8 cellular contexts compared by ENCODE assay signal in genomic region chr1:42952353-42953001, GRCh38. TPM values are rescaled to one million over a fixed set of nuclear protein-coding genes. Genes with fewer than 3 reads are reported as not detected.
DNase-seq lines count a peak whose midpoint lies in the region; TF ChIP-seq lines count a peak whose summit lies in the region.

No MANE protein-coding gene starts in this region.

- DNase-seq in breast epithelium (ENCODE audit: low spot score in 2 of 2): no peak
- DNase-seq in MCF 10A (ENCODE audit: unreplicated experiment): no peak
- peak; percentile 37 for DNase-seq in HT-29 (ENCODE audit: low spot score)
- DNase-seq in smooth muscle cell (lab: John Stamatoyannopoulos, UW; ENCODE audit: unreplicated experiment): no peak
- no peak for DNase-seq in D341Med (ENCODE audit: low spot score)
- DNase-seq in pons (ENCODE audit: low spot score): no peak
- no peak for DNase-seq in iPS-NIHi11 (ENCODE audit: low spot score)

- no peak overlapping the region for H2AFZ ChIP-seq in smooth muscle cell (ENCODE audit: low read depth)

- intact Hi-C loops in breast epithelium (cut with DNase I; ENCODE audit: low total_unique reads): no loop called here
- intact Hi-C loops in MCF 10A (cut with micrococcal nuclease): no loop called here

- H3K4me3 Mint-ChIP-seq in MCF 10A (ENCODE audit: unreplicated experiment) (no peak overlapping the region), brain (peak overlapping the region in 4 of 5 experiments; percentile 28 to 97 (median 86))

- peak overlapping the region; percentile 82 to 85 for H3K27ac ChIP-seq in breast epithelium
- peak overlapping the region; percentile 76 for H3K27ac ChIP-seq in smooth muscle cell (ENCODE audit: low read depth)

- 73% methylated on average over 10 of the region's 10 CpGs for WGBS in smooth muscle cell (ENCODE audit: low lambda C conversion rate)

- H3K9me3 ChIP-seq in breast epithelium (no peaks in the 10 kb centered on the region), smooth muscle cell (replicated peaks; ENCODE audit: low read depth) (no peaks in the 10 kb centered on the region)

- H3K9me3 Mint-ChIP-seq in MCF 10A (ENCODE audit: unreplicated experiment): no peaks in the 10 kb centered on the region
- peaks cover 0 to 2% (median 0%) of the 10 kb centered on the region in 5 experiments for H3K9me3 Mint-ChIP-seq in brain

- no peak for TF ChIP-seq CTCF in breast epithelium (IDR thresholded peaks at IDR 0.05)
- TF ChIP-seq CTCF in MCF 10A (IDR thresholded peaks at IDR 0.05; ENCODE audit: unreplicated experiment): no peak
- TF ChIP-seq CTCF in brain (conservative IDR thresholded peaks at IDR 0.05): no peak
- no peak for TF ChIP-seq CTCF in smooth muscle cell (IDR thresholded peaks at IDR 0.05; ENCODE audit: borderline replicate concordance, insufficient read depth, poor library complexity, severe bottlenecking)

- H3K36me3 ChIP-seq in breast epithelium (no peaks in the 10 kb centered on the region), smooth muscle cell (ENCODE audit: low read depth) (no peaks in the 10 kb centered on the region)

- peaks cover 100% of the 10 kb centered on the region for H4K20me1 ChIP-seq in smooth muscle cell (ENCODE audit: low read depth)

- H3K4me1 ChIP-seq in breast epithelium (peaks cover 0 to 22% of the 10 kb centered on the region in 2 donors), smooth muscle cell (ENCODE audit: low read depth) (peaks cover 81% of the 10 kb centered on the region)

- H3K4me2 ChIP-seq in smooth muscle cell: peak overlapping the region; percentile 91

- peaks cover 4% of the 10 kb centered on the region for H3F3A ChIP-seq in smooth muscle cell (ENCODE audit: low read depth)

- no peak overlapping the region for H3K9ac ChIP-seq in smooth muscle cell (ENCODE audit: low read depth)

- H3K4me3 ChIP-seq in breast epithelium (no peak overlapping the region), smooth muscle cell (peak overlapping the region; percentile 18)

- POLR2A ChIA-PET in MCF 10A (lab: Yijun Ruan, JAX): interaction anchor here (0.5 to 16.8 kb wide), 4 partner anchors 11 to 489 kb away, joined by 3 to 403 read pairs (median 5); no protein-coding TSS in a partner anchor

- no peaks in the 10 kb centered on the region for H3K27me3 Mint-ChIP-seq in MCF 10A (ENCODE audit: insufficient read depth, unreplicated experiment)
- peaks cover 5% of the 10 kb centered on the region for H3K27me3 Mint-ChIP-seq in brain

- H3K79me2 ChIP-seq in smooth muscle cell (ENCODE audit: low read depth): peaks cover 100% of the 10 kb centered on the region

- no peak for TF ChIP-seq POLR2A in breast epithelium (IDR thresholded peaks at IDR 0.05)

- CTCF ChIA-PET in MCF 10A (lab: Yijun Ruan, JAX): interaction anchor here (0.6 to 1.7 kb wide), 8 partner anchors 9 to 1775 kb away, joined by 3 to 5 read pairs (median 4); no protein-coding TSS in a partner anchor

- H3K4me1 Mint-ChIP-seq in MCF 10A (ENCODE audit: insufficient read depth, unreplicated experiment) (peaks cover 32% of the 10 kb centered on the region), brain (peaks cover 97% of the 10 kb centered on the region)

- no TSS peak for BruUV-seq in MCF 10A (replicated peaks; lab: Mats Ljungman, UMichigan)

- H3K27me3 ChIP-seq in breast epithelium (no peaks in the 10 kb centered on the region), smooth muscle cell (ENCODE audit: low read depth) (no peaks in the 10 kb centered on the region)

- H3K36me3 Mint-ChIP-seq in MCF 10A (ENCODE audit: insufficient read depth, unreplicated experiment): peaks cover 14% of the 10 kb centered on the region
- peaks cover 80% of the 10 kb centered on the region for H3K36me3 Mint-ChIP-seq in brain

- no peak overlapping the region for H3K27ac Mint-ChIP-seq in MCF 10A (ENCODE audit: low read depth, unreplicated experiment)
- peak overlapping the region in 4 of 5 experiments; percentile 17 to 90 (median 83) for H3K27ac Mint-ChIP-seq in brain

RNA-seq across cellular contexts. Expression of gene SLC2A1, which starts 6.2 kb away (rescaled TPM):
- total RNA-seq in breast epithelium (10 to 100 TPM; 29.5 to 78.9 (median 42.1) TPM), MCF 10A (2022) (87.5 and 95.0 TPM in 2 replicates), smooth muscle cell (749 and 1,091 TPM in 2 replicates)
- total RNA-seq in HT-29 (2014; rRNA removed; shearing (Covaris generic)): 916 and 965 TPM in 2 replicates
- polyA plus RNA-seq in brain (ENCODE audit: insufficient read depth, low read depth, low replicate concordance) (127 TPM), smooth muscle cell (275 and 842 TPM in 2 replicates)
